ENCODE assay signal across 8 cellular contexts in genomic region chr2:25982273-25982967, GRCh38. TPM values are rescaled to one million over a fixed set of nuclear protein-coding genes. Genes with fewer than 3 reads are reported as not detected.
A peak's percentile ranks its signal among the peaks of the same experiment; 100 is the strongest.
DNase-seq lines count a peak whose midpoint lies in the region; ATAC-seq and TF ChIP-seq lines count a peak whose summit lies in the region.

Gene KIF3C (minus strand): TSS chr2:25982497. CDS start chr2:25981917, 580 bp downstream.

- peaks cover 0 to 3% (median 0%) of the 10 kb centered on the region in 7 donors for H3K9me3 Mint-ChIP-seq in CD14-positive monocyte
- no peaks in the 10 kb centered on the region for H3K9me3 Mint-ChIP-seq in activated T-helper 2 cell treated with anti-CD3 and anti-CD28 coated beads, Interferon-gamma antibody, Interleukin-2, Interleukin-4, amounts not matched to agents 10 μg/mL and 5 μg/mL and 100 μg/mL, durations not matched to agents 14 hours and 24 hours and 36 hours
- H3K9me3 Mint-ChIP-seq in natural killer cell: no peaks in the 10 kb centered on the region

- H3K4me1 Mint-ChIP-seq in CD14-positive monocyte (peaks cover 23% of the 10 kb centered on the region), natural killer cell (peaks cover 11 to 26% of the 10 kb centered on the region in 2 donors)
- peaks cover 20% of the 10 kb centered on the region for H3K4me1 Mint-ChIP-seq in activated T-helper 2 cell treated with anti-CD3 and anti-CD28 coated beads, Interferon-gamma antibody, Interleukin-2, Interleukin-4, amounts not matched to agents 10 μg/mL and 5 μg/mL and 100 μg/mL, durations not matched to agents 14 hours and 24 hours and 36 hours (ENCODE audit: low read depth)

- peak within 1 kb of the TSS; percentile 76 for H3K4me3 ChIP-seq in fibroblast of pulmonary artery (replicated peaks; ENCODE audit: low read depth, low read length)

- H3K27ac Mint-ChIP-seq in CD14-positive monocyte: peak within 1 kb of the TSS in 2 of 7 donors; percentile 30 to 64
- H3K27ac Mint-ChIP-seq in activated T-helper 2 cell treated with anti-CD3 and anti-CD28 coated beads, Interferon-gamma antibody, Interleukin-2, Interleukin-4, amounts not matched to agents 10 μg/mL and 5 μg/mL and 100 μg/mL, durations not matched to agents 14 hours and 24 hours and 36 hours: peak within 1 kb of the TSS; percentile 68
- peak within 1 kb of the TSS in 1 of 2 donors; percentile 64 for H3K27ac Mint-ChIP-seq in natural killer cell

- peak; percentile 59 for DNase-seq in CD14-positive monocyte (ENCODE audit: low spot score)
- peak; percentile 83 for DNase-seq in GM20000 (ENCODE audit: low spot score)
- DNase-seq in KBM-7: peak; percentile 67
- peak; percentile 71 for DNase-seq in RPMI7951 (ENCODE audit: low read depth)
- peak; percentile 73 for DNase-seq in activated T-helper 2 cell treated with anti-CD3 and anti-CD28 coated beads, Interferon-gamma antibody, Interleukin-2, Interleukin-4, amounts not matched to agents 10 μg/mL and 5 μg/mL and 100 μg/mL, durations not matched to agents 14 hours and 24 hours and 36 hours (ENCODE audit: low spot score)
- peak; percentile 65 for DNase-seq in fibroblast of pulmonary artery (ENCODE audit: low read depth)
- peak; percentile 44 for DNase-seq in natural killer cell
- DNase-seq in stimulated activated naive CD4-positive, alpha-beta T cell (lab: John Stamatoyannopoulos, UW): peak; percentile 53 to 86 (median 75)

- peak; percentile 84 to 88 (median 88) for ATAC-seq in natural killer cell

- in situ Hi-C loops in KBM-7 (cut with MboI; ENCODE audit: low pct_unique_long_range_greater_than_20kb, low sequenced_read_pairs): no loop called here

- H3K36me3 Mint-ChIP-seq in CD14-positive monocyte (peaks cover 2% of the 10 kb centered on the region in 2 donors), natural killer cell (no peaks in the 10 kb centered on the region)
- no peaks in the 10 kb centered on the region for H3K36me3 Mint-ChIP-seq in activated T-helper 2 cell treated with anti-CD3 and anti-CD28 coated beads, Interferon-gamma antibody, Interleukin-2, Interleukin-4, amounts not matched to agents 10 μg/mL and 5 μg/mL and 100 μg/mL, durations not matched to agents 14 hours and 24 hours and 36 hours (ENCODE audit: low read depth)

- intact Hi-C loops in CD14-positive monocyte (cut with micrococcal nuclease): no loop called here
- intact Hi-C loops in activated T-helper 2 cell treated with anti-CD3 and anti-CD28 coated beads, Interferon-gamma antibody, Interleukin-2, Interleukin-4, amounts not matched to agents 10 μg/mL and 5 μg/mL and 100 μg/mL, durations not matched to agents 14 hours and 24 hours and 36 hours (cut with micrococcal nuclease): loop anchor here (5.0 kb wide), 1 partner anchor 50 kb away; the partner anchor contains the start of gene RAB10
- intact Hi-C loops in natural killer cell (cut with micrococcal nuclease): loop anchor here (1.0 kb wide), 1 partner anchor 9 kb away; no protein-coding TSS in a partner anchor

- H3K27me3 Mint-ChIP-seq in CD14-positive monocyte (ENCODE audit: low read depth in 3 of 3): peaks cover 0 to 12% (median 7%) of the 10 kb centered on the region in 3 donors
- no peaks in the 10 kb centered on the region for H3K27me3 Mint-ChIP-seq in activated T-helper 2 cell treated with anti-CD3 and anti-CD28 coated beads, Interferon-gamma antibody, Interleukin-2, Interleukin-4, amounts not matched to agents 10 μg/mL and 5 μg/mL and 100 μg/mL, durations not matched to agents 14 hours and 24 hours and 36 hours (ENCODE audit: low read depth)
- H3K27me3 Mint-ChIP-seq in natural killer cell (ENCODE audit: low read depth in 2 of 2): no peaks in the 10 kb centered on the region

- TF ChIP-seq CTCF in CD14-positive monocyte (IDR thresholded peaks at IDR 0.05): no peak
- TF ChIP-seq CTCF in GM20000 (IDR thresholded peaks at IDR 0.05; ENCODE audit: extremely low read depth, missing control alignments): no peak
- TF ChIP-seq CTCF in fibroblast of pulmonary artery (IDR thresholded peaks at IDR 0.05; ENCODE audit: low read length, missing control alignments): no peak
- TF ChIP-seq CTCF in natural killer cell (IDR thresholded peaks at IDR 0.05): no peak

- H3K4me3 Mint-ChIP-seq in CD14-positive monocyte (peak within 1 kb of the TSS; percentile 84 to 89), natural killer cell (peak within 1 kb of the TSS; percentile 90)
- peak within 1 kb of the TSS; percentile 91 for H3K4me3 Mint-ChIP-seq in activated T-helper 2 cell treated with anti-CD3 and anti-CD28 coated beads, Interferon-gamma antibody, Interleukin-2, Interleukin-4, amounts not matched to agents 10 μg/mL and 5 μg/mL and 100 μg/mL, durations not matched to agents 14 hours and 24 hours and 36 hours (ENCODE audit: low read depth)

RNA-seq across cellular contexts. Expression of gene KIF3C, which starts in this region (rescaled TPM):
- under 1 TPM; 0.28 to 0.47 TPM for polyA plus RNA-seq in CD14-positive monocyte
- total RNA-seq in RPMI7951 (2014; rRNA removed; shearing (Covaris generic)): 10.5 and 25.8 TPM in 2 replicates
- total RNA-seq in activated T-helper 2 cell treated with anti-CD3 and anti-CD28 coated beads, Interferon-gamma antibody, Interleukin-2, Interleukin-4, amounts not matched to agents 10 μg/mL and 5 μg/mL and 100 μg/mL, durations not matched to agents 14 hours and 24 hours and 36 hours: 13.4 and 15.2 TPM in 2 replicates
- total RNA-seq in natural killer cell: 1 to 10 TPM; 4.4 to 6.8 (median 5.1) TPM

Comparison
In these comparisons a context has a peak if more than half of its experiments do, and no peak if none do; other contexts are left out.
1. Peak in every context shown above with its lines: DNase-seq, ATAC-seq and H3K4me3 ChIP-seq.
2. Peak in DNase-seq in CD14-positive monocyte; RNA of the gene not detected or under 1 TPM.
3. intact Hi-C loops: an anchor here in activated T-helper 2 cell treated with anti-CD3 and anti-CD28 coated beads, Interferon-gamma antibody, Interleukin-2, Interleukin-4, amounts not matched to agents 10 μg/mL and 5 μg/mL and 100 μg/mL, durations not matched to agents 14 hours and 24 hours and 36 hours (5.0 kb wide) and natural killer cell (1.0 kb wide); none called in CD14-positive monocyte.